Comparison of ENCODE assay signal across 10 cellular contexts in the genomic region with DNA sequence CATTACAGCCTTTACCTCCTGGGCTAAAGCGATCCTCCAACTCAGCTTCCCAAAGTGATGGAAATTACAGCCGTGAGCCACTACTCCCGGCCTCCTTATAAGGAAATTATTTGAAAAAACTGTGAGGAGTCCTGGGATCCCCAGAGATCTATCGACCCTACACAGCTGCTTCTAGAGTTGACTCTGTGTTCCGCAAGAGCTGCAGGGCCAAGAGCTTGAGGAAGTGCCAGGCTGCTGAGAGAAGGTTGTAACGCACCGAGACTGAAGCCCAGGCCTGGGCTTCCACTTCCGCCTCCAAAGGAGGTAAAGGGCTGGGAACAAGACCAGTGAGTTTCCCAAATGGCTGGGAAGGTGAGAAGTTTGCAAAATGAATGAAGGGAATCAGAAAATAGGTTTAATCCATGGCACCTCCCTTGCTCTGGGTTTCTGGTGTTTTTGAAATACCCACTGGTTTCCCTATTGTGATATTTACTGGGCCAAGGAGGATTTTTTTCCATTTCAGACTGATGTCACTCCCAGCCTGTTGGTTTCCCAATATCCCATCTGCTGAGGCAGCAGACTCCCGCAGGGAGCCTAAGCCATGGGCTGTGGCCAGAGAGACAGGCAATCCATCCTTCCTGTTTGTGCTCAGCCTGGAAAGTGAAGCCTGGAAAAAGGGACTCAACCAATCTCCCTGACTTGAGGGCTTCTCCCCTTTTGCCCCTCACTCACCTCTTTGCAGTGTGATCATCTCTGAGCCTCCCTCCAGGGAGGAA. TPM values are rescaled to one million over a fixed set of nuclear protein-coding genes. Genes with fewer than 3 reads are reported as not detected.
DNase-seq lines count a peak whose midpoint lies in the region; ATAC-seq and TF ChIP-seq lines count a peak whose summit lies in the region.
"Had no signal": no experiment of that assay in that cellular context is flagged by ENCODE, and none has a peak within 500 bp of the region (broad histone marks: within the 10 kb centered on the region; RNA-seq: fewer than 3 reads in every experiment).

No MANE protein-coding gene starts in this region.

- peak overlapping the region; percentile 62 to 93 (median 86) for H3K4me2 ChIP-seq in BLaER1 treated with 17β-estradiol and CSF1 and Interleukin-3, amounts not matched to agents 10 nM and 100 nM

- ATAC-seq in naive B cell (ENCODE audit: low read depth in 2 of 2) (peak; percentile 68 to 69), HG03135 (IDR thresholded peaks at IDR 0.05; ENCODE audit: unreplicated experiment) (no peak)

- H3K9me3 ChIP-seq in BLaER1 treated with 17β-estradiol and CSF1 and Interleukin-3, amounts not matched to agents 10 nM and 100 nM (replicated peaks in 1 of 11), result peaks cover under 1 to 11% (median 4%) of the 10 kb centered on the region in 11 experiments; a peak in 15 of 22 replicates

- no peaks in the 10 kb centered on the region for H3K27me3 ChIP-seq in BLaER1 treated with 17β-estradiol and CSF1 and Interleukin-3, amounts not matched to agents 10 nM and 100 nM

- no peaks in the 10 kb centered on the region for H3K9me3 Mint-ChIP-seq in IgD-negative memory B cell
- H3K9me3 Mint-ChIP-seq in endothelial cell (ENCODE audit: unreplicated experiment), result no peaks in the 10 kb centered on the region
- H3K9me3 Mint-ChIP-seq in naive B cell, result peaks cover 0 to 2% (median 0%) of the 10 kb centered on the region in 7 donors

- H3K4me1 Mint-ChIP-seq in IgD-negative memory B cell (peaks cover 44 to 55% (median 45%) of the 10 kb centered on the region in 3 donors), endothelial cell (ENCODE audit: unreplicated experiment) (peaks cover 12% of the 10 kb centered on the region), naive B cell (peaks cover 56 to 69% (median 64%) of the 10 kb centered on the region in 3 donors)

- DNase-seq in endothelial cell (ENCODE audit: low spot score), result no peak
- DNase-seq in naive B cell, result peak; percentile 54
- DNase-seq in NCI-H510A treated with DMSO at 0.1 percent for 48 hours (lab: John Stamatoyannopoulos, UW), result no peak
- no peak for DNase-seq in NCI-H2196 (lab: John Stamatoyannopoulos, UW; ENCODE audit: unreplicated experiment)
- no peak for DNase-seq in activated CD4-positive, alpha-beta T cell treated with anti-CD3 and anti-CD28 coated beads for 4 hours
- DNase-seq: NCI-H1048 had no signal

- H3K4me3 ChIP-seq in BLaER1 treated with 17β-estradiol and CSF1 and Interleukin-3, amounts not matched to agents 10 nM and 100 nM, result peak overlapping the region in 7 of 10 experiments; percentile 13 to 48 (median 22); a peak in 8 of 20 replicates

- H3K27me3 Mint-ChIP-seq in IgD-negative memory B cell, result peaks cover 3% of the 10 kb centered on the region
- peaks cover 2% of the 10 kb centered on the region for H3K27me3 Mint-ChIP-seq in endothelial cell (ENCODE audit: unreplicated experiment)
- no peaks in the 10 kb centered on the region for H3K27me3 Mint-ChIP-seq in naive B cell
- H3K27me3 Mint-ChIP-seq: activated naive CD8-positive, alpha-beta T cell had no signal

- peak overlapping the region in 10 of 11 experiments; percentile 24 to 92 (median 83); a peak in 20 of 22 replicates for H3K9ac ChIP-seq in BLaER1 treated with 17β-estradiol and CSF1 and Interleukin-3, amounts not matched to agents 10 nM and 100 nM

- H3K27ac Mint-ChIP-seq in IgD-negative memory B cell, result peak overlapping the region; percentile 96 to 100 (median 98)
- peak overlapping the region; percentile 24 for H3K27ac Mint-ChIP-seq in endothelial cell (ENCODE audit: unreplicated experiment)
- H3K27ac Mint-ChIP-seq in naive B cell, result peak overlapping the region; percentile 95 to 100 (median 97)
- H3K27ac Mint-ChIP-seq: activated naive CD8-positive, alpha-beta T cell had no signal

- H3K4me3 Mint-ChIP-seq in IgD-negative memory B cell (peak overlapping the region; percentile 58 to 95 (median 84)), endothelial cell (ENCODE audit: unreplicated experiment) (no peak overlapping the region), naive B cell (peak overlapping the region; percentile 62 to 89 (median 76))
- H3K4me3 Mint-ChIP-seq: activated naive CD8-positive, alpha-beta T cell had no signal

- TF ChIP-seq CTCF in endothelial cell (IDR thresholded peaks at IDR 0.05; ENCODE audit: unreplicated experiment), result no peak

- peak overlapping the region; percentile 14 to 99 (median 92); a peak in 21 of 22 replicates for H3K27ac ChIP-seq in BLaER1 treated with 17β-estradiol and CSF1 and Interleukin-3, amounts not matched to agents 10 nM and 100 nM

- H3K36me3 Mint-ChIP-seq in IgD-negative memory B cell, result peaks cover 4% of the 10 kb centered on the region
- no peaks in the 10 kb centered on the region for H3K36me3 Mint-ChIP-seq in endothelial cell (ENCODE audit: low read depth, unreplicated experiment)
- no peaks in the 10 kb centered on the region for H3K36me3 Mint-ChIP-seq in naive B cell
- H3K36me3 Mint-ChIP-seq: activated naive CD8-positive, alpha-beta T cell had no signal

- peaks cover 43 to 62% (median 60%) of the 10 kb centered on the region in 10 experiments for H3K4me1 ChIP-seq in BLaER1 treated with 17β-estradiol and CSF1 and Interleukin-3, amounts not matched to agents 10 nM and 100 nM

- H4K20me1 ChIP-seq in BLaER1 treated with 17β-estradiol and CSF1 and Interleukin-3, amounts not matched to agents 10 nM and 100 nM, result no peaks in the 10 kb centered on the region

- H3K36me3 ChIP-seq in BLaER1 treated with 17β-estradiol and CSF1 and Interleukin-3, amounts not matched to agents 10 nM and 100 nM, result no peaks in the 10 kb centered on the region

RNA-seq across cellular contexts. Expression of gene FAM107B, which starts 22.9 kb away (rescaled TPM):
- polyA plus RNA-seq in IgD-negative memory B cell (113 TPM), naive B cell (ENCODE audit: low read depth in 6 of 6) (100 to 1,000 TPM; 112 to 259 (median 159) TPM)
- 462 TPM for total RNA-seq in endothelial cell (ENCODE audit: unreplicated experiment)

Comparison
In these comparisons a context has a peak if more than half of its experiments do, and no peak if none do; other contexts are left out.
1. H3K27ac Mint-ChIP-seq: peak in every context shown above with its lines; median percentile 98 in IgD-negative memory B cell; 97 in naive B cell; 24 in endothelial cell.